1 cellular context compared by ENCODE assay signal in the genomic region with DNA sequence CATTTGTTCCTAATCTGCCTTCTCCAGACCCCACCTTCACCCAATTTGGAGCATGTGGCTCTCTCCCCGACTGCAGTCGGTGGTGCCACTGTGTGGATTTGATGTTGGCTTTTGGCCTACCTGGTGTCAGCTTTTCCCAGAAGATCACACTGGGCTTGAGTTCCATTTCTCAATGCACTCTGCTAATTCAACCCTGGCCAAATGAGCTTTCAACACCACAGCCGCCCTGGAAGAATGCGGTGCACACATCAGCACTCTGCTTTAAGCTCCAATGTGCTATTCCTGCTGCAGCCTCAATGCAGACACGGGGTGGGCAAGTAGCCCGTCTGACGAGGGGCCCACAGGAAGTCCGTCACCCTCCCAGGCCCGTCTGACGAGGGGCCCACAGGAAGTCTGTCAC.
A peak's percentile ranks its signal among the peaks of the same experiment; 100 is the strongest.
TF ChIP-seq lines count a peak whose summit lies in the region.

No MANE protein-coding gene starts in this region.

TF ChIP-seq in liver, 16 proteins besides CTCF, POLR2A, EP300 and RAD21 (continued from another document):
- TF ChIP-seq, protein P1, sequence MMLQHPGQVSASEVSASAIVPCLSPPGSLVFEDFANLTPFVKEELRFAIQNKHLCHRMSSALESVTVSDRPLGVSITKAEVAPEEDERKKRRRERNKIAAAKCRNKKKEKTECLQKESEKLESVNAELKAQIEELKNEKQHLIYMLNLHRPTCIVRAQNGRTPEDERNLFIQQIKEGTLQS (IDR thresholded peaks at IDR 0.05): no peak
- TF ChIP-seq, protein P2, sequence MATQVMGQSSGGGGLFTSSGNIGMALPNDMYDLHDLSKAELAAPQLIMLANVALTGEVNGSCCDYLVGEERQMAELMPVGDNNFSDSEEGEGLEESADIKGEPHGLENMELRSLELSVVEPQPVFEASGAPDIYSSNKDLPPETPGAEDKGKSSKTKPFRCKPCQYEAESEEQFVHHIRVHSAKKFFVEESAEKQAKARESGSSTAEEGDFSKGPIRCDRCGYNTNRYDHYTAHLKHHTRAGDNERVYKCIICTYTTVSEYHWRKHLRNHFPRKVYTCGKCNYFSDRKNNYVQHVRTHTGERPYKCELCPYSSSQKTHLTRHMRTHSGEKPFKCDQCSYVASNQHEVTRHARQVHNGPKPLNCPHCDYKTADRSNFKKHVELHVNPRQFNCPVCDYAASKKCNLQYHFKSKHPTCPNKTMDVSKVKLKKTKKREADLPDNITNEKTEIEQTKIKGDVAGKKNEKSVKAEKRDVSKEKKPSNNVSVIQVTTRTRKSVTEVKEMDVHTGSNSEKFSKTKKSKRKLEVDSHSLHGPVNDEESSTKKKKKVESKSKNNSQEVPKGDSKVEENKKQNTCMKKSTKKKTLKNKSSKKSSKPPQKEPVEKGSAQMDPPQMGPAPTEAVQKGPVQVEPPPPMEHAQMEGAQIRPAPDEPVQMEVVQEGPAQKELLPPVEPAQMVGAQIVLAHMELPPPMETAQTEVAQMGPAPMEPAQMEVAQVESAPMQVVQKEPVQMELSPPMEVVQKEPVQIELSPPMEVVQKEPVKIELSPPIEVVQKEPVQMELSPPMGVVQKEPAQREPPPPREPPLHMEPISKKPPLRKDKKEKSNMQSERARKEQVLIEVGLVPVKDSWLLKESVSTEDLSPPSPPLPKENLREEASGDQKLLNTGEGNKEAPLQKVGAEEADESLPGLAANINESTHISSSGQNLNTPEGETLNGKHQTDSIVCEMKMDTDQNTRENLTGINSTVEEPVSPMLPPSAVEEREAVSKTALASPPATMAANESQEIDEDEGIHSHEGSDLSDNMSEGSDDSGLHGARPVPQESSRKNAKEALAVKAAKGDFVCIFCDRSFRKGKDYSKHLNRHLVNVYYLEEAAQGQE (IDR thresholded peaks at IDR 0.05): no peak
- TF ChIP-seq HNF4G (IDR thresholded peaks at IDR 0.05) (no peak), GABPA (IDR thresholded peaks at IDR 0.05 in 1 of 2, conservative IDR thresholded peaks at IDR 0.05 in 1 of 2) (no peak), EGR1 (IDR thresholded peaks at IDR 0.05; ENCODE audit: low read depth in 2 of 2) (no peak), RXRA (IDR thresholded peaks at IDR 0.05) (peak in 1 of 2 donors; percentile 74), FOXA2 (IDR thresholded peaks at IDR 0.05) (no peak), TAF1 (conservative IDR thresholded peaks at IDR 0.05) (no peak)
- TF ChIP-seq, protein P3, sequence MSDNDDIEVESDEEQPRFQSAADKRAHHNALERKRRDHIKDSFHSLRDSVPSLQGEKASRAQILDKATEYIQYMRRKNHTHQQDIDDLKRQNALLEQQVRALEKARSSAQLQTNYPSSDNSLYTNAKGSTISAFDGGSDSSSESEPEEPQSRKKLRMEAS (IDR thresholded peaks at IDR 0.05): peak; percentile 67
